Comparison of ENCODE assay signal across 9 cellular contexts in the genomic region with DNA sequence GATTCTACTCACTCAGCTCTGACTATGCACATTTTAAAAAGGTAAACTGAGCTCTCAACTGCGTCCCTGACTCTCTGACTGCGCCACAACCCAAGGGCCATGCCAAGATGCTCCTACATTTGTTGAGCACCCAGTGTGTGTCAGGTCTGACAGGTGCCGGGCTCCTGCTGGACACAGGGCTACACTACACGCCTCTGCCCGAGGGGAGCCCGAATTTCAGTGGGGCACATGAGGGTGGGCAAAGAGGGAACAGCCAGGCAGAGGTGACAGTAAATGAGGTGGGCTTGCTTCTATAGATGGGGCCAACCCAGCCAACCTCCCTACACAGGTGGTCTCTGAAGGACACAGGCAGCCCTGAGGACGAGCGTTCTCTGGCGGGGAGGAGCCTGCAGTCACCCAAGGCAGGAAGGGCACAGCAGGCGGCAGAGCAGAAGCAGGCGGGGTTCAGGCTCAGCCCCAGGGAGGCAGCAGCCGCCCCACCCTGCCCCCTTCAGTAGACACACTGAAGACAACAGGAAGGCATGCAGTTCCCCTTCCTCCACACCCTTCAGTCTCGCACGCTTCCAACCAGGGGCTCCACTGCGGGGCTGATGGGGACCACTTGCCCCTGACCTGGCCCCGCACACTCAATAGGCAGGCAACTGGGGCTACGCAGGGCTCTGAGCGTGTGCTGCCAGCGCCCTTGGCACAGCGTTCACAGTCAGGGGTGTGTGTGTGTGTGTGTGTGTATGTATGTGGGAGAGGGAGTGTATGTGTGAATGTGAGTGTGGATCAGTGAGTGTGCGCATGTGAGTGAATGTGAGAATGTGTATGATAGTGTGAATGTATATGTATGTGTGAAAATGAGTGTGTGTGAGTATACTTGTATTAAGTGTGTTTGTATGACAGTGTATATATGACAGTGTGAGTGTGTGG.
DNase-seq lines count a peak whose midpoint lies in the region; ATAC-seq and TF ChIP-seq lines count a peak whose summit lies in the region.
"Had no signal": no experiment of that assay in that cellular context is flagged by ENCODE, and none has a peak within 500 bp of the region (broad histone marks: within the 10 kb centered on the region; RNA-seq: fewer than 3 reads in every experiment).

No MANE protein-coding gene starts in this region.

- intact Hi-C loops in left cardiac atrium (cut with DNase I) (no loop called here), Right ventricle myocardium inferior (cut with DNase I) (no loop called here)

- H3K79me2 ChIP-seq in MM.1S (ENCODE audit: low read length) = no peaks in the 10 kb centered on the region

- H3K9ac ChIP-seq in MM.1S (ENCODE audit: low read length) = no peak overlapping the region
- H3K9ac ChIP-seq: KMS-11 had no signal

- peak overlapping the region; percentile 92 for H3K27ac Mint-ChIP-seq in activated naive CD8-positive, alpha-beta T cell treated with anti-CD3 and anti-CD28 coated beads, Interleukin-2, amount 10 ng/mL, durations not matched to agents 7 days and 5 days

- no peak overlapping the region for H2AFZ ChIP-seq in MM.1S (ENCODE audit: low read length)

- DNase-seq in left cardiac atrium (no peak), Right ventricle myocardium inferior (ENCODE audit: missing footprints) (no peak), MM.1S (no peak), NCI-H1048 (lab: John Stamatoyannopoulos, UW) (no peak), HUDEP-2 (lab: John Stamatoyannopoulos, UW; ENCODE audit: unreplicated experiment in 76 of 76) (no peak), DMS79 (lab: John Stamatoyannopoulos, UW) (no peak)
- peak; percentile 79 for DNase-seq in activated naive CD8-positive, alpha-beta T cell treated with anti-CD3 and anti-CD28 coated beads, Interleukin-2, amount 10 ng/mL, durations not matched to agents 7 days and 5 days

- TF ChIP-seq CTCF in MM.1S (IDR thresholded peaks at IDR 0.05; ENCODE audit: low read length) = no peak

- no peaks in the 10 kb centered on the region for H3K36me3 ChIP-seq in MM.1S (replicated peaks; ENCODE audit: insufficient read depth, low read length)

- H3K27me3 ChIP-seq in MM.1S (replicated peaks; ENCODE audit: insufficient read depth, low read length) = no peaks in the 10 kb centered on the region

- no peaks in the 10 kb centered on the region for H4K20me1 ChIP-seq in MM.1S (ENCODE audit: insufficient read depth, low read length)

- no peaks in the 10 kb centered on the region for H3K27me3 Mint-ChIP-seq in activated naive CD8-positive, alpha-beta T cell treated with anti-CD3 and anti-CD28 coated beads, Interleukin-2, amount 10 ng/mL, durations not matched to agents 7 days and 5 days

- POLR2A ChIA-PET in activated naive CD8-positive, alpha-beta T cell treated with anti-CD3 and anti-CD28 coated beads, Interleukin-2, amount 10 ng/mL, durations not matched to agents 7 days and 5 days (lab: Charles Lee) = interaction anchor here (0.7 to 2.6 kb wide), 10 partner anchors 9 to 519 kb away, joined by 3 to 13 read pairs (median 5); no protein-coding TSS in a partner anchor

- H3K27ac ChIP-seq in skin epidermis (peak overlapping the region in 14 of 21 experiments; percentile 22 to 92 (median 67)), MM.1S (ENCODE audit: low read length) (no peak overlapping the region)
- H3K27ac ChIP-seq: KMS-11 had no signal

- no peaks in the 10 kb centered on the region for H3F3A ChIP-seq in MM.1S (ENCODE audit: insufficient read depth, low read length)

- peak overlapping the region; percentile 80 for H3K4me3 Mint-ChIP-seq in activated naive CD8-positive, alpha-beta T cell treated with anti-CD3 and anti-CD28 coated beads, Interleukin-2, amount 10 ng/mL, durations not matched to agents 7 days and 5 days

- ATAC-seq in left cardiac atrium = peak; percentile 67 to 83
- ATAC-seq in Right ventricle myocardium inferior = no peak
- peak; percentile 89 for ATAC-seq in activated naive CD8-positive, alpha-beta T cell treated with anti-CD3 and anti-CD28 coated beads, Interleukin-2, amount 10 ng/mL, durations not matched to agents 7 days and 5 days (ENCODE audit: low read depth)

- H3K9me3 ChIP-seq in MM.1S (replicated peaks; ENCODE audit: insufficient read depth, low read length) = no peaks in the 10 kb centered on the region

- no peaks in the 10 kb centered on the region for H3K9me2 ChIP-seq in MM.1S (replicated peaks; ENCODE audit: insufficient read depth, low read length)

- no peak overlapping the region for H3K4me2 ChIP-seq in MM.1S (ENCODE audit: low read depth, low read length)
- H3K4me2 ChIP-seq: KMS-11 had no signal

- H3K9me3 Mint-ChIP-seq in activated naive CD8-positive, alpha-beta T cell treated with anti-CD3 and anti-CD28 coated beads, Interleukin-2, amount 10 ng/mL, durations not matched to agents 7 days and 5 days = peaks cover 2% of the 10 kb centered on the region

- peaks cover 44% of the 10 kb centered on the region for H3K4me1 Mint-ChIP-seq in activated naive CD8-positive, alpha-beta T cell treated with anti-CD3 and anti-CD28 coated beads, Interleukin-2, amount 10 ng/mL, durations not matched to agents 7 days and 5 days

- no peaks in the 10 kb centered on the region for H3K4me1 ChIP-seq in MM.1S (ENCODE audit: low read length)

- peaks cover 47% of the 10 kb centered on the region for H3K36me3 Mint-ChIP-seq in activated naive CD8-positive, alpha-beta T cell treated with anti-CD3 and anti-CD28 coated beads, Interleukin-2, amount 10 ng/mL, durations not matched to agents 7 days and 5 days

- no peak overlapping the region for H3K4me3 ChIP-seq in skin epidermis
- no peak overlapping the region for H3K4me3 ChIP-seq in MM.1S (ENCODE audit: low read length)
